Comparison of ENCODE assay signal across 19 cellular contexts in genomic region chr13:113937497-113938140, GRCh38. TPM values are rescaled to one million over a fixed set of nuclear protein-coding genes. Genes with fewer than 3 reads are reported as not detected.
DNase-seq lines count a peak whose midpoint lies in the region; ATAC-seq, FAIRE-seq and TF ChIP-seq lines count a peak whose summit lies in the region.
"Had no signal": no experiment of that assay in that cellular context is flagged by ENCODE, and none has a peak within 500 bp of the region (broad histone marks: within the 10 kb centered on the region; RNA-seq: fewer than 3 reads in every experiment).

No MANE protein-coding gene starts in this region.

- no peak for TF ChIP-seq CTCF in H1 (IDR thresholded peaks at IDR 0.05; ENCODE audit: control extremely low read depth in 1 of 3, insufficient read depth in 1 of 3, low read depth in 1 of 3, low read length in 3 of 3)
- no peak for TF ChIP-seq CTCF in mucosa of descending colon (IDR thresholded peaks at IDR 0.05)
- no peak for TF ChIP-seq CTCF in spleen (IDR thresholded peaks at IDR 0.05 in 8 of 11, conservative IDR thresholded peaks at IDR 0.05 in 3 of 11)

- no peak overlapping the region for H3K4ac ChIP-seq in H1 (replicated peaks; ENCODE audit: insufficient read length, low read depth, low read length)

- no peaks in the 10 kb centered on the region for H3K4me1 Mint-ChIP-seq in activated T-helper 1 cell treated with anti-CD3 and anti-CD28 coated beads, Interleukin-12 subunit alpha, Interleukin-12 subunit beta, Interleukin-2, Interleukin-4 antibody, amounts not matched to agents 30 ng/mL and 10 ng/mL and 1 ng/mL, durations not matched to agents 14 hours and 24 hours and 36 hours (ENCODE audit: low read depth)

- POLR2A ChIA-PET in H1 (lab: Charles Lee; ENCODE audit: partially characterized antibody), result no interaction called here

- H4K91ac ChIP-seq in H1 (replicated peaks; ENCODE audit: insufficient read length, low read length), result no peak overlapping the region

- peaks cover 0 to 2% (median 0%) of the 10 kb centered on the region in 4 experiments; a peak in 3 of 7 replicates for H3K4me1 ChIP-seq in H1 (replicated peaks in 1 of 4; ENCODE audit: control insufficient read depth in 3 of 4, insufficient read depth in 4 of 4, low read length in 3 of 4)
- H3K4me1 ChIP-seq in mucosa of descending colon (ENCODE audit: low read depth), result peaks cover 8% of the 10 kb centered on the region
- peaks cover 0 to 16% (median 0%) of the 10 kb centered on the region in 6 donors for H3K4me1 ChIP-seq in spleen
- H3K4me1 ChIP-seq: A549 had no signal

- CTCF ChIA-PET in H1 (lab: Charles Lee; ENCODE audit: partially characterized antibody), result interaction anchor here (1.0 to 3.3 kb wide), 3 partner anchors 10 to 94 kb away, joined by 3 to 13 read pairs (median 3); no protein-coding TSS in a partner anchor

- H2BK120ac ChIP-seq in H1 (replicated peaks; ENCODE audit: low read depth, low read length), result no peak overlapping the region

- H3K4me3 Mint-ChIP-seq in activated T-helper 1 cell treated with anti-CD3 and anti-CD28 coated beads, Interleukin-12 subunit alpha, Interleukin-12 subunit beta, Interleukin-2, Interleukin-4 antibody, amounts not matched to agents 30 ng/mL and 10 ng/mL and 1 ng/mL, durations not matched to agents 14 hours and 24 hours and 36 hours, result no peak overlapping the region
- H3K4me3 Mint-ChIP-seq: CD4-positive, CD25-positive, alpha-beta regulatory T cell had no signal

- H3K56ac ChIP-seq in H1 (replicated peaks; ENCODE audit: insufficient read length, low read depth, low read length), result no peak overlapping the region

- no peak overlapping the region for H3K27ac Mint-ChIP-seq in activated T-helper 1 cell treated with anti-CD3 and anti-CD28 coated beads, Interleukin-12 subunit alpha, Interleukin-12 subunit beta, Interleukin-2, Interleukin-4 antibody, amounts not matched to agents 30 ng/mL and 10 ng/mL and 1 ng/mL, durations not matched to agents 14 hours and 24 hours and 36 hours

- no peak for TF ChIP-seq RAD21 in H1 (IDR thresholded peaks at IDR 0.05 in 1 of 2, conservative IDR thresholded peaks at IDR 0.05 in 1 of 2; ENCODE audit: low read depth in 2 of 2, low read length in 2 of 2)

- peaks cover 6% of the 10 kb centered on the region for H3K27me3 Mint-ChIP-seq in activated T-helper 1 cell treated with anti-CD3 and anti-CD28 coated beads, Interleukin-12 subunit alpha, Interleukin-12 subunit beta, Interleukin-2, Interleukin-4 antibody, amounts not matched to agents 30 ng/mL and 10 ng/mL and 1 ng/mL, durations not matched to agents 14 hours and 24 hours and 36 hours (ENCODE audit: insufficient read depth)

- H4K5ac ChIP-seq in H1 (ENCODE audit: insufficient read length, low read depth, low read length), result no peak overlapping the region

- H3K27ac ChIP-seq in H1 (ENCODE audit: low read depth, low read length) (no peak overlapping the region), spleen (no peak overlapping the region)
- H3K27ac ChIP-seq: A549, SJCRH30 had no signal

- H3K36me3 ChIP-seq in H1 (ENCODE audit: control insufficient read depth in 2 of 4, insufficient read depth in 4 of 4, low read length in 3 of 4) (no peaks in the 10 kb centered on the region), mucosa of descending colon (ENCODE audit: low read depth) (no peaks in the 10 kb centered on the region), spleen (no peaks in the 10 kb centered on the region)
- H3K36me3 ChIP-seq: SJCRH30 had no signal

- no peak for ATAC-seq in left ventricle myocardium superior
- ATAC-seq in mucosa of descending colon, result peak; percentile 35
- no peak for ATAC-seq in stimulated activated naive CD8-positive, alpha-beta T cell treated with anti-CD3 and anti-CD28 coated beads, Interleukin-15, Interleukin-2, amounts not matched to agents 100 U/mL and 50 U/mL, for 24 hours
- ATAC-seq: A549 had no signal

- no peak overlapping the region for H3K4me2 ChIP-seq in H1 (ENCODE audit: insufficient read depth in 1 of 2, low read depth in 2 of 2, low read length in 2 of 2)
- H3K4me2 ChIP-seq: A549 had no signal

- no peak overlapping the region for H3K4me3 ChIP-seq in H1 (ENCODE audit: extremely low read depth in 1 of 4, insufficient read depth in 2 of 4, low read depth in 3 of 4, low read length in 4 of 4)
- H3K4me3 ChIP-seq in mucosa of descending colon, result no peak overlapping the region
- no peak overlapping the region for H3K4me3 ChIP-seq in spleen
- H3K4me3 ChIP-seq: A549, SJCRH30 had no signal

- H2AK5ac ChIP-seq in H1 (ENCODE audit: low read depth, low read length), result 0 out of 2 replicates have a peak overlapping the region, but pooled peaks have one; percentile 25

- no peak for TF ChIP-seq EP300 in H1 (IDR thresholded peaks at IDR 0.05; ENCODE audit: borderline replicate concordance in 1 of 2, low read depth in 2 of 2, low read length in 2 of 2)

- no peak overlapping the region for H4K8ac ChIP-seq in H1 (ENCODE audit: extremely low read depth, insufficient read depth, low read length)

- H3K79me1 ChIP-seq in H1 (ENCODE audit: low read depth, low read length), result no peaks in the 10 kb centered on the region

- no peak overlapping the region for H2BK12ac ChIP-seq in H1 (ENCODE audit: low read depth, low read length)

- H3K14ac ChIP-seq in H1 (ENCODE audit: insufficient read length), result no peak overlapping the region

- H3K36me3 Mint-ChIP-seq in activated T-helper 1 cell treated with anti-CD3 and anti-CD28 coated beads, Interleukin-12 subunit alpha, Interleukin-12 subunit beta, Interleukin-2, Interleukin-4 antibody, amounts not matched to agents 30 ng/mL and 10 ng/mL and 1 ng/mL, durations not matched to agents 14 hours and 24 hours and 36 hours (ENCODE audit: low read depth), result no peaks in the 10 kb centered on the region
- H3K36me3 Mint-ChIP-seq: CD4-positive, CD25-positive, alpha-beta regulatory T cell had no signal

- peak; percentile 13 for DNase-seq in left ventricle myocardium superior
- no peak for DNase-seq in cardiac septum (ENCODE audit: low spot score)
- no peak for DNase-seq in H1 (ENCODE audit: low read depth in 1 of 2, low spot score in 2 of 2)
- peak in 1 of 3 donors; percentile 21 for DNase-seq in mucosa of descending colon
- DNase-seq in spleen, result peak; percentile 32
- no peak for DNase-seq in activated CD4-positive, alpha-beta T cell treated with anti-CD3 and anti-CD28 coated beads, Interleukin-2, amount 50 U/mL, for 48 hours
- no peak for DNase-seq in activated T-helper 1 cell treated with anti-CD3 and anti-CD28 coated beads, Interleukin-12 subunit alpha, Interleukin-12 subunit beta, Interleukin-2, Interleukin-4 antibody, amounts not matched to agents 30 ng/mL and 10 ng/mL and 1 ng/mL, durations not matched to agents 14 hours and 24 hours and 36 hours (ENCODE audit: low spot score)
- DNase-seq in stimulated activated naive CD8-positive, alpha-beta T cell treated with anti-CD3 and anti-CD28 coated beads, Interleukin-15, Interleukin-2, amounts not matched to agents 100 U/mL and 50 U/mL, for 24 hours, result no peak
- DNase-seq: Calu3; CD4-positive, CD25-positive, alpha-beta regulatory T cell; MM.1S; NCI-H1105; NCI-H187 treated with DMSO at 0.1 percent for 48 hours; NCI-H526 had no signal

- H3K9ac ChIP-seq in H1 (replicated peaks in 1 of 4; ENCODE audit: extremely low read depth in 1 of 4, low read depth in 3 of 4, low read length in 3 of 4), result no peak overlapping the region

- no peak for FAIRE-seq in H1 (lab: Jason Lieb, UNC)
- FAIRE-seq: A549, G401.6, GM12891 had no signal

- no peak overlapping the region for H2BK5ac ChIP-seq in H1 (ENCODE audit: low read depth, low read length)

- H3K27me3 ChIP-seq in H1 (replicated peaks in 1 of 4; ENCODE audit: control insufficient read depth in 3 of 4, extremely low read depth in 1 of 4, insufficient read depth in 3 of 4, low read length in 3 of 4) (no peaks in the 10 kb centered on the region; a peak in 1 of 7 replicates), spleen (replicated peaks in 1 of 7) (peaks cover 0 to 43% (median 0%) of the 10 kb centered on the region in 7 donors)

- no peaks in the 10 kb centered on the region for H3K9me3 Mint-ChIP-seq in activated T-helper 1 cell treated with anti-CD3 and anti-CD28 coated beads, Interleukin-12 subunit alpha, Interleukin-12 subunit beta, Interleukin-2, Interleukin-4 antibody, amounts not matched to agents 30 ng/mL and 10 ng/mL and 1 ng/mL, durations not matched to agents 14 hours and 24 hours and 36 hours

- no peak overlapping the region for H2BK15ac ChIP-seq in H1 (ENCODE audit: low read length)

- H3K23ac ChIP-seq in H1 (ENCODE audit: insufficient read length), result no peak overlapping the region

- 88% methylated on average over 20 of the region's 20 CpGs; no CpG with 5 or more reads in 1 of the 2 experiments for WGBS in H1 (ENCODE audit: extremely low coverage in 1 of 2, insufficient coverage in 1 of 2, insufficient read length in 1 of 2, insufficient replicate concordance in 2 of 2, low coverage in 1 of 2, low lambda C conversion rate in 2 of 2, missing lambda C conversion rate in 1 of 2), 2 experiments
- 79 to 85% (median 81%) methylated on average over 20 of the region's 20 CpGs for WGBS in spleen, 5 donors

- no peaks in the 10 kb centered on the region for H3K9me3 ChIP-seq in H1 (ENCODE audit: insufficient read depth in 2 of 2, low read depth in 1 of 2, low read length in 1 of 2)
- H3K9me3 ChIP-seq in mucosa of descending colon, result no peaks in the 10 kb centered on the region
- H3K9me3 ChIP-seq in spleen, result no peaks in the 10 kb centered on the region
- H3K9me3 ChIP-seq: A549, SJCRH30 had no signal

- H2AFZ ChIP-seq in H1 (ENCODE audit: low read length), result no peak overlapping the region

- no peak overlapping the region for H3K18ac ChIP-seq in H1 (ENCODE audit: extremely low read depth, low read length)

- no peaks in the 10 kb centered on the region for H3K79me2 ChIP-seq in H1 (ENCODE audit: control insufficient read depth in 1 of 2, insufficient read depth in 2 of 2, low read length in 2 of 2)

- no peak for TF ChIP-seq POLR2A in H1 (IDR thresholded peaks at IDR 0.05; ENCODE audit: control extremely low read depth in 1 of 2, low read depth in 2 of 2, low read length in 2 of 2)
- no peak for TF ChIP-seq POLR2A in spleen (IDR thresholded peaks at IDR 0.05)

- intact Hi-C loops in left ventricle myocardium superior (cut with micrococcal nuclease) (no loop called here), cardiac septum (cut with DNase I) (no loop called here), mucosa of descending colon (cut with DNase I, micrococcal nuclease) (loop anchor here in 1 of 2 donors (10.0 kb wide), 1 partner anchor 123 kb away; no protein-coding TSS in a partner anchor), spleen (cut with DNase I; ENCODE audit: low total_unique reads) (no loop called here)
- intact Hi-C loops in activated T-helper 1 cell treated with anti-CD3 and anti-CD28 coated beads, Interleukin-12 subunit alpha, Interleukin-12 subunit beta, Interleukin-2, Interleukin-4 antibody, amounts not matched to agents 30 ng/mL and 10 ng/mL and 1 ng/mL, durations not matched to agents 14 hours and 24 hours and 36 hours (cut with micrococcal nuclease), result no loop called here

- H2BK20ac ChIP-seq in H1 (ENCODE audit: low read length), result no peak overlapping the region

- H4K20me1 ChIP-seq in H1 (replicated peaks in 1 of 2; ENCODE audit: control insufficient read depth in 1 of 2, insufficient read depth in 2 of 2, low read length in 2 of 2), result peaks cover 0 to 2% of the 10 kb centered on the region in 2 experiments

- H3K23me2 ChIP-seq in H1 (ENCODE audit: low read depth, low read length), result no peaks in the 10 kb centered on the region

RNA-seq across cellular contexts. Expression of gene C13orf46, which starts 36.3 kb away (rescaled TPM):
- total RNA-seq in left ventricle myocardium superior (0.37 TPM), cardiac septum (0.40 TPM), mucosa of descending colon (1 to 10 TPM; 1.3 to 1.8 (median 1.6) TPM), spleen (1 to 10 TPM in 5 of 7 donors, under 1 TPM in 2; 0.83 to 4.2 (median 2.6) TPM)
- 0.21 and 0.28 TPM in 2 replicates for total RNA-seq in H1 (2021; fragmentation: NEBNext Ultra II Directional; extraction: Animal tissue kit (Norgen Biotek cat#: 25700))
- polyA plus RNA-seq in H1 (2011; rRNA removed) (0.23 and 0.60 TPM in 2 replicates), spleen (under 1 TPM; 0.09 to 0.70 (median 0.13) TPM)
- polyA plus RNA-seq in H1 (2011; cell fraction: cytosol; rRNA removed), result 0.21 TPM
- polyA plus RNA-seq in H1 (2011; cell fraction: nucleus; rRNA removed), result 1.2 TPM
- 0.09 to 0.21 TPM (median 0.11 TPM) in 3 of 4 replicates, not detected in the other for polyA plus RNA-seq in H1 (2012, experiment 1 of 2)
- 0.04 TPM for polyA plus RNA-seq in H1 (2012, experiment 2 of 2)
- polyA plus RNA-seq in H1 (2013, experiment 1 of 2), result 0.06 TPM
- polyA plus RNA-seq in H1 (2013, experiment 2 of 2), result 0.04 TPM
- polyA minus RNA-seq in H1 (2011; rRNA and poly(A)+ RNA removed), result 0.46 and 0.69 TPM in 2 replicates
- polyA minus RNA-seq in H1 (2011; cell fraction: cytosol; rRNA and poly(A)+ RNA removed), result 0.29 TPM
- polyA minus RNA-seq in H1 (2011; cell fraction: nucleus; rRNA and poly(A)+ RNA removed), result 0.80 TPM
- total RNA-seq in activated T-helper 1 cell treated with anti-CD3 and anti-CD28 coated beads, Interleukin-12 subunit alpha, Interleukin-12 subunit beta, Interleukin-2, Interleukin-4 antibody, amounts not matched to agents 30 ng/mL and 10 ng/mL and 1 ng/mL, durations not matched to agents 14 hours and 24 hours and 36 hours, result 0.83 and 0.91 TPM in 2 replicates
- total RNA-seq: H7 had no signal

Comparison
In these comparisons a context has a peak if more than half of its experiments do, and no peak if none do; other contexts are left out.
1. DNase-seq: peak in left ventricle myocardium superior (single experiment) and spleen (single experiment); none in cardiac septum (single experiment), H1 (0 of 2), activated CD4-positive, alpha-beta T cell treated with anti-CD3 and anti-CD28 coated beads, Interleukin-2, amount 50 U/mL, for 48 hours (0 of 2), activated T-helper 1 cell treated with anti-CD3 and anti-CD28 coated beads, Interleukin-12 subunit alpha, Interleukin-12 subunit beta, Interleukin-2, Interleukin-4 antibody, amounts not matched to agents 30 ng/mL and 10 ng/mL and 1 ng/mL, durations not matched to agents 14 hours and 24 hours and 36 hours (single experiment) and stimulated activated naive CD8-positive, alpha-beta T cell treated with anti-CD3 and anti-CD28 coated beads, Interleukin-15, Interleukin-2, amounts not matched to agents 100 U/mL and 50 U/mL, for 24 hours (single experiment).